30 cellular contexts compared by ENCODE assay signal in the genomic region with DNA sequence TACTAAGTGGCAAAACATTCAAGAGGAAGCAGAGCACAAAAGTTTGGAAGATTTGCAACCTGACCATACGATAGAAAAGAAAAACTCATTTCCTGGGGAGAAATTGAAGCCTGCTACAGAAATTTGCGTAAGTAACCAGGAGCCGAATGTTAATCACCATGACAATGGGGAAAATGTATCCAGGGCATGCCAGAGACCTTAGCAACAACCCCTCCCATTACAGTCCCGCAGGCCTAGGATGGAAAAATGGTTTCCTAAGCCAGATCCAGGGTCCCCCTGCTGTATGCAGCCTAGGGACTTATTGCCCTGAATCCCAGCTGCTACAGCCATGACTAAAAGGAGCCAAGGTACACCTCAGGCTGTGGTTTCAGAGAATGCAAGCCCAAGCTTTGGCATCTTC.
"Had no signal": no experiment of that assay in that cellular context is flagged by ENCODE, and none has a peak within 500 bp of the region (broad histone marks: within the 10 kb centered on the region; RNA-seq: fewer than 3 reads in every experiment).

No MANE protein-coding gene starts in this region.

- H3K36me3 Mint-ChIP-seq: activated CD4-positive, alpha-beta memory T cell treated with anti-CD3 and anti-CD28 coated beads for 36 hours; activated naive CD4-positive, alpha-beta T cell treated with anti-CD3 and anti-CD28 coated beads, Interleukin-2, amount 10 ng/mL, durations not matched to agents 7 days and 5 days; activated naive CD4-positive, alpha-beta T cell treated with anti-CD3 and anti-CD28 coated beads, Interleukin-2, amount 50 U/mL, for 72 hours; activated naive CD8-positive, alpha-beta T cell treated with anti-CD3 and anti-CD28 coated beads, Interleukin-2, amount 10 ng/mL, durations not matched to agents 7 days and 5 days; brain had no signal

- H3K27me3 ChIP-seq: ascending aorta, cardiac muscle cell, colonic mucosa had no signal

- H3K9me3 ChIP-seq: breast epithelium, colonic mucosa had no signal

- DNase-seq: activated CD4-positive, alpha-beta memory T cell treated with anti-CD3 and anti-CD28 coated beads for 36 hours; activated CD4-positive, alpha-beta T cell treated with anti-CD3 and anti-CD28 coated beads for 36 hours; activated CD4-positive, alpha-beta T cell treated with anti-CD3 and anti-CD28 coated beads, Interleukin-2, amount 10 ng/mL, durations not matched to agents 24 days and 14 days; activated CD4-positive, CD25-positive, alpha-beta regulatory T cell; activated CD4-positive, CD25-positive, alpha-beta regulatory T cell treated with anti-CD3 and anti-CD28 coated beads, Interleukin-2, amount 50 U/mL, for 72 hours; activated CD8-positive, alpha-beta memory T cell treated with anti-CD3 and anti-CD28 coated beads, Interleukin-2, amount 50 U/mL, for 48 hours; activated gamma-delta T cell; activated naive CD4-positive, alpha-beta T cell; activated naive CD4-positive, alpha-beta T cell treated with anti-CD3 and anti-CD28 coated beads, Interleukin-2, amount 10 ng/mL, durations not matched to agents 7 days and 5 days; activated naive CD8-positive, alpha-beta T cell treated with anti-CD3 and anti-CD28 coated beads, Interleukin-2, amount 10 ng/mL, durations not matched to agents 7 days and 5 days; activated T-cell treated with anti-CD3 and anti-CD28 coated beads for 4 hours; activated T-cell treated with anti-CD3 and anti-CD28 coated beads, Interleukin-2, amount 50 U/mL, for 24 hours; activated T-cell treated with anti-CD3 and anti-CD28 coated beads, Interleukin-2, amount 50 U/mL, for 72 hours; central memory CD4-positive, alpha-beta T cell; cerebellar nuclear complex; colonic mucosa; effector CD8-positive, alpha-beta T cell; endodermal cell; foreskin fibroblast; head of caudate nucleus; T-helper 1 cell; T-helper 17 cell; T1000; WERI-Rb-1 had no signal

- H3K27ac Mint-ChIP-seq: activated CD4-positive, alpha-beta memory T cell treated with anti-CD3 and anti-CD28 coated beads for 36 hours; activated CD4-positive, alpha-beta T cell treated with anti-CD3 and anti-CD28 coated beads for 36 hours; activated CD4-positive, alpha-beta T cell treated with anti-CD3 and anti-CD28 coated beads, Interleukin-2, amount 10 ng/mL, durations not matched to agents 24 days and 14 days; activated naive CD4-positive, alpha-beta T cell treated with anti-CD3 and anti-CD28 coated beads, Interleukin-2, amount 10 ng/mL, durations not matched to agents 7 days and 5 days; activated naive CD4-positive, alpha-beta T cell treated with anti-CD3 and anti-CD28 coated beads, Interleukin-2, amount 50 U/mL, for 72 hours; activated naive CD8-positive, alpha-beta T cell treated with anti-CD3 and anti-CD28 coated beads, Interleukin-2, amount 10 ng/mL, durations not matched to agents 7 days and 5 days; activated T-cell treated with anti-CD3 and anti-CD28 coated beads, Interleukin-2, amount 50 U/mL, for 24 hours; activated T-cell treated with anti-CD3 and anti-CD28 coated beads, Interleukin-2, amount 50 U/mL, for 72 hours; brain; endodermal cell; T-helper 17 cell; T-helper 2 cell treated with Interferon-gamma antibody and Interleukin-4, amounts not matched to agents 5 μg/mL and 100 μg/mL, for 36 hours had no signal

- H3K36me3 ChIP-seq: ascending aorta, breast epithelium, cardiac muscle cell, colonic mucosa, WERI-Rb-1 had no signal

- H3K27ac ChIP-seq: ascending aorta, breast epithelium, cardiac muscle cell, colonic mucosa, WERI-Rb-1 had no signal

- H3K4me1 ChIP-seq: ascending aorta, breast epithelium, colonic mucosa had no signal

- H3K4me3 ChIP-seq: ascending aorta, breast epithelium, cardiac muscle cell, colonic mucosa had no signal

- H3K4me3 Mint-ChIP-seq: activated CD4-positive, alpha-beta memory T cell treated with anti-CD3 and anti-CD28 coated beads for 36 hours; activated CD4-positive, alpha-beta T cell treated with anti-CD3 and anti-CD28 coated beads for 36 hours; activated CD4-positive, alpha-beta T cell treated with anti-CD3 and anti-CD28 coated beads, Interleukin-2, amount 10 ng/mL, durations not matched to agents 24 days and 14 days; activated naive CD4-positive, alpha-beta T cell treated with anti-CD3 and anti-CD28 coated beads, Interleukin-2, amount 10 ng/mL, durations not matched to agents 7 days and 5 days; activated naive CD8-positive, alpha-beta T cell treated with anti-CD3 and anti-CD28 coated beads, Interleukin-2, amount 10 ng/mL, durations not matched to agents 7 days and 5 days; activated T-cell treated with anti-CD3 and anti-CD28 coated beads, Interleukin-2, amount 50 U/mL, for 24 hours; activated T-cell treated with anti-CD3 and anti-CD28 coated beads, Interleukin-2, amount 50 U/mL, for 72 hours; brain; endodermal cell; T-helper 17 cell; T-helper 2 cell treated with Interferon-gamma antibody and Interleukin-4, amounts not matched to agents 5 μg/mL and 100 μg/mL, for 36 hours had no signal

- H3K9me3 Mint-ChIP-seq: activated CD4-positive, alpha-beta T cell treated with anti-CD3 and anti-CD28 coated beads, Interleukin-2, amount 10 ng/mL, durations not matched to agents 24 days and 14 days; activated T-cell treated with anti-CD3 and anti-CD28 coated beads, Interleukin-2, amount 50 U/mL, for 24 hours; brain; endodermal cell had no signal

- H3K4me1 Mint-ChIP-seq: activated CD4-positive, alpha-beta T cell treated with anti-CD3 and anti-CD28 coated beads for 36 hours; activated CD4-positive, alpha-beta T cell treated with anti-CD3 and anti-CD28 coated beads, Interleukin-2, amount 10 ng/mL, durations not matched to agents 24 days and 14 days; activated naive CD4-positive, alpha-beta T cell treated with anti-CD3 and anti-CD28 coated beads, Interleukin-2, amount 10 ng/mL, durations not matched to agents 7 days and 5 days; activated naive CD8-positive, alpha-beta T cell treated with anti-CD3 and anti-CD28 coated beads, Interleukin-2, amount 10 ng/mL, durations not matched to agents 7 days and 5 days; brain; endodermal cell; T-helper 17 cell had no signal

- H3K27me3 Mint-ChIP-seq: activated CD4-positive, alpha-beta memory T cell treated with anti-CD3 and anti-CD28 coated beads for 36 hours; activated CD4-positive, alpha-beta T cell treated with anti-CD3 and anti-CD28 coated beads for 36 hours; activated CD4-positive, alpha-beta T cell treated with anti-CD3 and anti-CD28 coated beads, Interleukin-2, amount 10 ng/mL, durations not matched to agents 24 days and 14 days; activated naive CD4-positive, alpha-beta T cell treated with anti-CD3 and anti-CD28 coated beads, Interleukin-2, amount 10 ng/mL, durations not matched to agents 7 days and 5 days; activated naive CD8-positive, alpha-beta T cell treated with anti-CD3 and anti-CD28 coated beads, Interleukin-2, amount 10 ng/mL, durations not matched to agents 7 days and 5 days; brain; T-helper 17 cell had no signal
